Comparison of ENCODE assay signal across 27 cellular contexts in genomic region chr10:90066435-90066834, GRCh38.
DNase-seq lines count a peak whose midpoint lies in the region; ATAC-seq, FAIRE-seq and TF ChIP-seq lines count a peak whose summit lies in the region.
"Had no signal": no experiment of that assay in that cellular context is flagged by ENCODE, and none has a peak within 500 bp of the region (broad histone marks: within the 10 kb centered on the region; RNA-seq: fewer than 3 reads in every experiment).

No MANE protein-coding gene starts in this region.

- H3K4me1 Mint-ChIP-seq in HFFc6 (ENCODE audit: low read depth) = no peaks in the 10 kb centered on the region
- H3K4me1 Mint-ChIP-seq: CD14-positive monocyte; CD4-positive, alpha-beta memory T cell; CD4-positive, CD25-positive, alpha-beta regulatory T cell; CD8-positive, alpha-beta memory T cell had no signal

- DNase-seq in M059J (ENCODE audit: low read depth) (peak; percentile 34), SK-N-DZ (ENCODE audit: low spot score) (peak; percentile 45), left kidney (ENCODE audit: low read depth, low spot score) (peak; percentile 7), HFFc6 (no peak), RKO (ENCODE audit: low spot score) (no peak)
- DNase-seq in activated naive CD4-positive, alpha-beta T cell (lab: John Stamatoyannopoulos, UW) = no peak
- DNase-seq: 8988T; ACHN; BE2C; C1 segment of cervical spinal cord; CD4-positive, alpha-beta memory T cell; CD4-positive, CD25-positive, alpha-beta regulatory T cell; CD8-positive, alpha-beta memory T cell; COR-L47; DMS 273 treated with DMSO at 0.1 percent for 48 hours; DMS153; DMS53; DMS79; DND-41; EL; GDM1 had no signal

- peaks cover 28% of the 10 kb centered on the region for H3K9me3 Mint-ChIP-seq in HFFc6
- H3K9me3 Mint-ChIP-seq: CD4-positive, alpha-beta memory T cell; CD8-positive, alpha-beta memory T cell had no signal

- no peaks in the 10 kb centered on the region for H3K27me3 Mint-ChIP-seq in HFFc6 (ENCODE audit: insufficient read depth)
- H3K27me3 Mint-ChIP-seq: CD4-positive, alpha-beta memory T cell; CD4-positive, CD25-positive, alpha-beta regulatory T cell; CD8-positive, alpha-beta memory T cell had no signal

- no peak for ATAC-seq in HG03280 (IDR thresholded peaks at IDR 0.05; ENCODE audit: unreplicated experiment)
- ATAC-seq: GM12878 had no signal

- no peak overlapping the region for H3K27ac Mint-ChIP-seq in HFFc6
- H3K27ac Mint-ChIP-seq: CD14-positive monocyte; CD4-positive, alpha-beta memory T cell; CD4-positive, CD25-positive, alpha-beta regulatory T cell; CD8-positive, alpha-beta memory T cell had no signal

- peak; percentile 35 for FAIRE-seq in endometrium (lab: Jason Lieb, UNC)
- FAIRE-seq: GM12878, GM12892, GM18507 had no signal

- TF ChIP-seq CTCF in HFFc6 (IDR thresholded peaks at IDR 0.05) = no peak

- H3K36me3 Mint-ChIP-seq in HFFc6 (ENCODE audit: low read depth) = no peaks in the 10 kb centered on the region; the same call in 1 of the 2 replicates
- H3K36me3 Mint-ChIP-seq: CD14-positive monocyte; CD4-positive, alpha-beta memory T cell; CD4-positive, CD25-positive, alpha-beta regulatory T cell; CD8-positive, alpha-beta memory T cell had no signal

- no peak overlapping the region for H3K4me3 Mint-ChIP-seq in HFFc6
- H3K4me3 Mint-ChIP-seq: CD14-positive monocyte; CD4-positive, alpha-beta memory T cell; CD4-positive, CD25-positive, alpha-beta regulatory T cell; CD8-positive, alpha-beta memory T cell had no signal

Comparison
In these comparisons a context has a peak if more than half of its experiments do, and no peak if none do; other contexts are left out.
1. DNase-seq: peak in M059J (single experiment), SK-N-DZ (single experiment) and left kidney (single experiment); none in HFFc6 (single experiment), activated naive CD4-positive, alpha-beta T cell (0 of 4) and RKO (single experiment).